ENCODE assay signal across 8 cellular contexts in genomic region chr6:52815167-52816092, GRCh38. TPM values are rescaled to one million over a fixed set of nuclear protein-coding genes. Genes with fewer than 3 reads are reported as not detected.
DNase-seq lines count a peak whose midpoint lies in the region; ATAC-seq, FAIRE-seq and TF ChIP-seq lines count a peak whose summit lies in the region.

No MANE protein-coding gene starts in this region.

- peak; percentile 94 for ATAC-seq in GM19452 (IDR thresholded peaks at IDR 0.05; ENCODE audit: unreplicated experiment)
- peak in 4 of 8 donors; percentile 42 to 75 (median 55) for ATAC-seq in heart right ventricle

- no peak for FAIRE-seq in small intestine (lab: Jason Lieb, UNC)

- H3K4me3 ChIP-seq in heart right ventricle: no peak overlapping the region
- H3K4me3 ChIP-seq in small intestine (ENCODE audit: low read depth in 1 of 2, low read length in 2 of 2): no peak overlapping the region

- no peaks in the 10 kb centered on the region for H3K9me3 ChIP-seq in heart right ventricle
- H3K9me3 ChIP-seq in small intestine (ENCODE audit: control insufficient read depth, low read depth): no peaks in the 10 kb centered on the region

- TF ChIP-seq CTCF in heart right ventricle (IDR thresholded peaks at IDR 0.05): peak; percentile 27 to 70 (median 62)

- H3K27me3 ChIP-seq in heart right ventricle (no peaks in the 10 kb centered on the region), small intestine (ENCODE audit: control insufficient read depth in 2 of 2, insufficient read depth in 2 of 2, low read length in 2 of 2) (no peaks in the 10 kb centered on the region)

- H3K4me1 ChIP-seq in heart right ventricle (no peaks in the 10 kb centered on the region), small intestine (ENCODE audit: control insufficient read depth in 2 of 2, insufficient read depth in 1 of 2, low read depth in 1 of 2, low read length in 1 of 2) (no peaks in the 10 kb centered on the region)

- H3K27ac ChIP-seq in heart right ventricle (no peak overlapping the region), small intestine (ENCODE audit: low read depth in 1 of 2, low read length in 1 of 2) (no peak overlapping the region)

- H3K36me3 ChIP-seq in heart right ventricle (no peaks in the 10 kb centered on the region), small intestine (ENCODE audit: control insufficient read depth in 2 of 2, insufficient read depth in 2 of 2, low read length in 2 of 2) (no peaks in the 10 kb centered on the region)

- DNase-seq in D341Med (ENCODE audit: low spot score) (peak; percentile 78), HT1080 (ENCODE audit: low read depth) (peak; percentile 47), RPMI8226 (peak; percentile 44), heart right ventricle (peak in 1 of 2 donors; percentile 9), small intestine (peak; percentile 66), KG1 (lab: John Stamatoyannopoulos, UW) (no peak)
- DNase-seq in activated naive CD4-positive, alpha-beta T cell treated with anti-CD3 and anti-CD28 coated beads, Interleukin-2, amount 50 U/mL, for 16 hours: peak; percentile 30

- intact Hi-C loops in heart right ventricle (cut with DNase I): no loop called here

- WGBS in heart right ventricle, 2 donors: 36% methylated on average over 15 of the region's 15 CpGs
- 34 to 42% (median 36%) methylated on average over 15 of the region's 15 CpGs for whole genome bisulfite sequencing in small intestine, 3 donors

RNA-seq across cellular contexts. Expression of gene GSTA1, which starts 11.8 kb away (rescaled TPM):
- not detected in 2 replicates for total RNA-seq in HT1080 (2014; rRNA removed; shearing (Covaris generic))
- not detected in 2 replicates for polyA plus RNA-seq in HT1080 (2015; cell fraction: cytosol; rRNA removed)
- not detected in 2 replicates for polyA plus RNA-seq in HT1080 (2015; cell fraction: nucleus; rRNA removed)
- total RNA-seq in heart right ventricle: not detected
- not detected for polyA plus RNA-seq in heart right ventricle
- polyA plus RNA-seq in small intestine: 1,000 to 10,000 TPM in 1 of 3 donors, 100 to 1,000 TPM in 2; 174 to 2,206 (median 600) TPM

RNA-seq across cellular contexts. Expression of gene GSTA5, which starts 25.2 kb away (rescaled TPM):
- not detected in 2 replicates for total RNA-seq in HT1080 (2014; rRNA removed; shearing (Covaris generic))
- not detected in 2 replicates for polyA plus RNA-seq in HT1080 (2015; cell fraction: cytosol; rRNA removed)
- polyA plus RNA-seq in HT1080 (2015; cell fraction: nucleus; rRNA removed): not detected in 2 replicates
- total RNA-seq in heart right ventricle: not detected
- polyA plus RNA-seq in heart right ventricle (not detected), small intestine (not detected)

RNA-seq across cellular contexts. Expression of gene GSTA2, which starts 52.2 kb away (rescaled TPM):
- not detected in 2 replicates for total RNA-seq in HT1080 (2014; rRNA removed; shearing (Covaris generic))
- polyA plus RNA-seq in HT1080 (2015; cell fraction: cytosol; rRNA removed): not detected in 2 replicates
- polyA plus RNA-seq in HT1080 (2015; cell fraction: nucleus; rRNA removed): not detected in 2 replicates
- total RNA-seq in heart right ventricle: not detected
- polyA plus RNA-seq in heart right ventricle: not detected
- polyA plus RNA-seq in small intestine: 10 to 100 TPM; 21.5 to 88.6 (median 24.3) TPM
